1 cellular context compared by ENCODE assay signal in genomic region chr11:268716-269145, GRCh38.
TF ChIP-seq lines count a peak whose summit lies in the region.
"Not testable (repeated sequence)": the region's sequence is repeated elsewhere in the genome, so short reads cannot be mapped to it uniquely, and the experiment has no call there.

No MANE protein-coding gene starts in this region.

TF ChIP-seq in K562, 482 proteins besides CTCF, POLR2A, EP300 and RAD21 (continues in another document):
- TF ChIP-seq ELF2 (CRISPR knock-in tag; IDR thresholded peaks at IDR 0.05) (0 out of 2 replicates have a peak, but pooled peaks have one; percentile 53), MYNN (IDR thresholded peaks at IDR 0.05) (peak; percentile 50; the same call in 1 of the 2 replicates), FOXA3 (CRISPR knock-in tag; conservative IDR thresholded peaks at IDR 0.05 in 1 of 2, IDR thresholded peaks at IDR 0.05 in 1 of 2) (0 out of 4 replicates have a peak, but pooled peaks of 1 of the 2 experiments have one; percentile 37), GABPA (tag; conservative IDR thresholded peaks at IDR 0.05; ENCODE audit: low read depth) (peak; percentile 29; the same call in 1 of the 2 replicates), ZNF76 (CRISPR knock-in tag; IDR thresholded peaks at IDR 0.05; ENCODE audit: borderline replicate concordance) (peak; percentile 61; the same call in 1 of the 2 replicates), NFRKB (IDR thresholded peaks at IDR 0.05; ENCODE audit: low read depth) (peak; percentile 78; the same call in 1 of the 2 replicates), SIN3A (IDR thresholded peaks at IDR 0.05; ENCODE audit: borderline replicate concordance in 2 of 2, control insufficient read depth in 1 of 2, low read depth in 2 of 2, low read length in 2 of 2) (peak; percentile 37 to 87; a peak in 1 of 4 replicates), ZNF3 (CRISPR knock-in tag; IDR thresholded peaks at IDR 0.05) (0 out of 2 replicates have a peak, but pooled peaks have one; percentile 12), DPF2 (IDR thresholded peaks at IDR 0.05) (peak; percentile 32; the same call in 1 of the 2 replicates), TEAD1 (CRISPR knock-in tag; IDR thresholded peaks at IDR 0.05) (peak in 1 of 2 experiments; percentile 47; a peak in 1 of 4 replicates), ZNF134 (CRISPR knock-in tag; conservative IDR thresholded peaks at IDR 0.05) (0 out of 2 replicates have a peak, but pooled peaks have one; percentile 3), TBP (optimal IDR thresholded peaks at IDR 0.05; ENCODE audit: low read depth, low read length) (peak; percentile 32), BRD9 (IDR thresholded peaks at IDR 0.05; ENCODE audit: low read depth, partially characterized antibody) (peak; percentile 14), ZNF592 (IDR thresholded peaks at IDR 0.05) (peak; percentile 84), MAFG (tag; conservative IDR thresholded peaks at IDR 0.05) (0 out of 2 replicates have a peak, but pooled peaks have one; percentile 14), ETV5 (CRISPR knock-in tag; IDR thresholded peaks at IDR 0.05; ENCODE audit: low read depth) (0 out of 2 replicates have a peak, but pooled peaks have one; percentile 3), TRIM28 (IDR thresholded peaks at IDR 0.05) (0 out of 2 replicates have a peak, but pooled peaks have one; percentile 12), TOE1 (CRISPR knock-in tag; IDR thresholded peaks at IDR 0.05; ENCODE audit: borderline replicate concordance, low read depth) (0 out of 2 replicates have a peak, but pooled peaks have one; percentile 29), SMARCE1 (IDR thresholded peaks at IDR 0.05) (0 out of 2 replicates have a peak, but pooled peaks have one; percentile 35), KLF6 (CRISPR knock-in tag; IDR thresholded peaks at IDR 0.05; ENCODE audit: borderline replicate concordance) (peak; percentile 17; the same call in 1 of the 2 replicates), CREB1 (IDR thresholded peaks at IDR 0.05) (0 out of 2 replicates have a peak, but pooled peaks have one; percentile 47), ZBTB33 (CRISPR knock-in tag; IDR thresholded peaks at IDR 0.05) (0 out of 2 replicates have a peak, but pooled peaks have one; percentile 22), ETV1 (tag; conservative IDR thresholded peaks at IDR 0.05; ENCODE audit: low read depth) (peak; percentile 79), ZBTB11 (CRISPR knock-in tag; IDR thresholded peaks at IDR 0.05) (peak in 1 of 3 experiments; percentile 48; a peak in 1 of 6 replicates), ERF (CRISPR knock-in tag; IDR thresholded peaks at IDR 0.05) (0 out of 2 replicates have a peak, but pooled peaks have one; percentile 1), THRAP3 (IDR thresholded peaks at IDR 0.05; ENCODE audit: borderline replicate concordance) (0 out of 2 replicates have a peak, but pooled peaks have one; percentile 1), FOXP4 (CRISPR knock-in tag; IDR thresholded peaks at IDR 0.05; ENCODE audit: borderline replicate concordance) (0 out of 2 replicates have a peak, but pooled peaks have one; percentile 70), BACH1 (tag; IDR thresholded peaks at IDR 0.05) (peak; percentile 6; the same call in 1 of the 2 replicates), MAZ (CRISPR knock-in tag; conservative IDR thresholded peaks at IDR 0.05 in 1 of 2, IDR thresholded peaks at IDR 0.05 in 1 of 2) (peak in 1 of 2 experiments; percentile 20; a peak in 1 of 4 replicates), RB1 (IDR thresholded peaks at IDR 0.05; ENCODE audit: low read depth) (peak; percentile 55; the same call in 1 of the 2 replicates), POLR2G (IDR thresholded peaks at IDR 0.05; ENCODE audit: low read depth, low read length) (peak; percentile 21; the same call in 1 of the 2 replicates), CREM (IDR thresholded peaks at IDR 0.05; ENCODE audit: low read depth) (peak; percentile 86), ADNP (tag; IDR thresholded peaks at IDR 0.05) (peak; percentile 82), FOXJ2 (tag; IDR thresholded peaks at IDR 0.05) (peak; percentile 76; the same call in 1 of the 2 replicates), FOXK2 (conservative IDR thresholded peaks at IDR 0.05 in 1 of 2, IDR thresholded peaks at IDR 0.05 in 1 of 2; ENCODE audit: low read depth in 2 of 2) (peak; percentile 81 to 94), JUND (IDR thresholded peaks at IDR 0.05; ENCODE audit: borderline replicate concordance, low read depth, low read length) (peak; percentile 19; the same call in 1 of the 2 replicates), JUND (tag; IDR thresholded peaks at IDR 0.05; ENCODE audit: borderline replicate concordance, low read depth, low read length) (peak; percentile 44; the same call in 1 of the 3 replicates)
- TF ChIP-seq MYNN (CRISPR knock-in tag; IDR thresholded peaks at IDR 0.05); TOE1 (IDR thresholded peaks at IDR 0.05; ENCODE audit: borderline replicate concordance); CREB1 (CRISPR knock-in tag; IDR thresholded peaks at IDR 0.05): not testable (repeated sequence)
- TF ChIP-seq, protein P1, sequence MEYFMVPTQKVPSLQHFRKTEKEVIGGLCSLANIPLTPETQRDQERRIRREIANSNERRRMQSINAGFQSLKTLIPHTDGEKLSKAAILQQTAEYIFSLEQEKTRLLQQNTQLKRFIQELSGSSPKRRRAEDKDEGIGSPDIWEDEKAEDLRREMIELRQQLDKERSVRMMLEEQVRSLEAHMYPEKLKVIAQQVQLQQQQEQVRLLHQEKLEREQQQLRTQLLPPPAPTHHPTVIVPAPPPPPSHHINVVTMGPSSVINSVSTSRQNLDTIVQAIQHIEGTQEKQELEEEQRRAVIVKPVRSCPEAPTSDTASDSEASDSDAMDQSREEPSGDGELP (CRISPR knock-in tag; IDR thresholded peaks at IDR 0.05; ENCODE audit: borderline replicate concordance), result peak; percentile 99
- TF ChIP-seq, protein P2, sequence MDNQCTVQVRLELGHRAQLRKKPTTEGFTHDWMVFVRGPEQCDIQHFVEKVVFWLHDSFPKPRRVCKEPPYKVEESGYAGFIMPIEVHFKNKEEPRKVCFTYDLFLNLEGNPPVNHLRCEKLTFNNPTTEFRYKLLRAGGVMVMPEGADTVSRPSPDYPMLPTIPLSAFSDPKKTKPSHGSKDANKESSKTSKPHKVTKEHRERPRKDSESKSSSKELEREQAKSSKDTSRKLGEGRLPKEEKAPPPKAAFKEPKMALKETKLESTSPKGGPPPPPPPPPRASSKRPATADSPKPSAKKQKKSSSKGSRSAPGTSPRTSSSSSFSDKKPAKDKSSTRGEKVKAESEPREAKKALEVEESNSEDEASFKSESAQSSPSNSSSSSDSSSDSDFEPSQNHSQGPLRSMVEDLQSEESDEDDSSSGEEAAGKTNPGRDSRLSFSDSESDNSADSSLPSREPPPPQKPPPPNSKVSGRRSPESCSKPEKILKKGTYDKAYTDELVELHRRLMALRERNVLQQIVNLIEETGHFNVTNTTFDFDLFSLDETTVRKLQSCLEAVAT (IDR thresholded peaks at IDR 0.05), result peak in 1 of 2 experiments; percentile 7; a peak in 1 of 4 replicates
- TF ChIP-seq, protein P3, sequence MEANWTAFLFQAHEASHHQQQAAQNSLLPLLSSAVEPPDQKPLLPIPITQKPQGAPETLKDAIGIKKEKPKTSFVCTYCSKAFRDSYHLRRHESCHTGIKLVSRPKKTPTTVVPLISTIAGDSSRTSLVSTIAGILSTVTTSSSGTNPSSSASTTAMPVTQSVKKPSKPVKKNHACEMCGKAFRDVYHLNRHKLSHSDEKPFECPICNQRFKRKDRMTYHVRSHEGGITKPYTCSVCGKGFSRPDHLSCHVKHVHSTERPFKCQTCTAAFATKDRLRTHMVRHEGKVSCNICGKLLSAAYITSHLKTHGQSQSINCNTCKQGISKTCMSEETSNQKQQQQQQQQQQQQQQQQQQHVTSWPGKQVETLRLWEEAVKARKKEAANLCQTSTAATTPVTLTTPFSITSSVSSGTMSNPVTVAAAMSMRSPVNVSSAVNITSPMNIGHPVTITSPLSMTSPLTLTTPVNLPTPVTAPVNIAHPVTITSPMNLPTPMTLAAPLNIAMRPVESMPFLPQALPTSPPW (CRISPR knock-in tag; IDR thresholded peaks at IDR 0.05), result peak; percentile 44; the same call in 1 of the 2 replicates
- TF ChIP-seq, protein P4, sequence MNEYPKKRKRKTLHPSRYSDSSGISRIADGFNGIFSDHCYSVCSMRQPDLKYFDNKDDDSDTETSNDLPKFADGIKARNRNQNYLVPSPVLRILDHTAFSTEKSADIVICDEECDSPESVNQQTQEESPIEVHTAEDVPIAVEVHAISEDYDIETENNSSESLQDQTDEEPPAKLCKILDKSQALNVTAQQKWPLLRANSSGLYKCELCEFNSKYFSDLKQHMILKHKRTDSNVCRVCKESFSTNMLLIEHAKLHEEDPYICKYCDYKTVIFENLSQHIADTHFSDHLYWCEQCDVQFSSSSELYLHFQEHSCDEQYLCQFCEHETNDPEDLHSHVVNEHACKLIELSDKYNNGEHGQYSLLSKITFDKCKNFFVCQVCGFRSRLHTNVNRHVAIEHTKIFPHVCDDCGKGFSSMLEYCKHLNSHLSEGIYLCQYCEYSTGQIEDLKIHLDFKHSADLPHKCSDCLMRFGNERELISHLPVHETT (CRISPR knock-in tag; conservative IDR thresholded peaks at IDR 0.05 in 1 of 2, IDR thresholded peaks at IDR 0.05 in 1 of 2), result 0 out of 4 replicates have a peak, but pooled peaks of 1 of the 2 experiments have one; percentile 9
